ENCODE assay signal across 10 cellular contexts in the genomic region with DNA sequence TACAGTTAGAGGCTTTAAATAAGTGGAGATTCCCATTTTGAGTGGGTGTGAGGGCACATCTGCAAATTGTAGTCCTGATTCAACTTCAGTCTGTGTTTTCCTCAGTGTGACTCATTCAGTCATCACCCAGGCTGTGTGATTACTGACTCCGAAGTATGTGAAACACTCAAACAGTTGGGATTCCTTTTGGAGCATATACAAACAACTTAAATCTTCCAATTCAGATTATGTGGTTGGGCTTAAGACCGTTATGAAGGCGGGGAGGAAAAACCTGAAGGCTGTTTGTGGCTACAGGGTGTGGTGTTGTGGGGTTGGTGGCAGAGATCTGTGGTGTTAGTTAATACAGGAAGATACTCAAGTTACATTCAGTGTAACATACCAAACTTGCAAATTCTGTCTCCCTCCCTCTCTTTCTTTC.
DNase-seq lines count a peak whose midpoint lies in the region; ATAC-seq and TF ChIP-seq lines count a peak whose summit lies in the region.
"Had no signal": no experiment of that assay in that cellular context is flagged by ENCODE, and none has a peak within 500 bp of the region (broad histone marks: within the 10 kb centered on the region; RNA-seq: fewer than 3 reads in every experiment).

No MANE protein-coding gene starts in this region.

- H3K9me2 ChIP-seq in Loucy (replicated peaks; ENCODE audit: low read depth, low read length), result no peaks in the 10 kb centered on the region

- no peaks in the 10 kb centered on the region for H3K36me3 ChIP-seq in Loucy (ENCODE audit: insufficient read depth, low read length)
- H3K36me3 ChIP-seq in brain microvascular endothelial cell (replicated peaks), result no peaks in the 10 kb centered on the region

- H3K4me1 Mint-ChIP-seq in mesothelial cell of epicardium, result peaks cover 18% of the 10 kb centered on the region
- H3K4me1 Mint-ChIP-seq: T-helper 17 cell had no signal

- no peaks in the 10 kb centered on the region for H3K27me3 Mint-ChIP-seq in mesothelial cell of epicardium (ENCODE audit: low read depth)
- H3K27me3 Mint-ChIP-seq: T-helper 17 cell had no signal

- ATAC-seq in HG03175 (IDR thresholded peaks at IDR 0.05; ENCODE audit: unreplicated experiment), result no peak
- no peak for ATAC-seq in HG03521 (IDR thresholded peaks at IDR 0.05; ENCODE audit: unreplicated experiment)
- ATAC-seq: T-helper 17 cell had no signal

- DNase-seq in DMS53 treated with DMSO at 0.1 percent for 48 hours (lab: John Stamatoyannopoulos, UW; ENCODE audit: unreplicated experiment), result peak; percentile 8
- DNase-seq in brain microvascular endothelial cell, result peak; percentile 96
- no peak for DNase-seq in mesothelial cell of epicardium (ENCODE audit: low spot score in 2 of 2, unreplicated experiment in 2 of 2)
- DNase-seq in anterior cingulate cortex (lab: John Stamatoyannopoulos, UW), result no peak
- DNase-seq in NCI-H1436 treated with DMSO at 0.1 percent for 48 hours (lab: John Stamatoyannopoulos, UW), result no peak
- DNase-seq: T-helper 17 cell had no signal

- in situ Hi-C loops in brain microvascular endothelial cell (cut with HindIII; ENCODE audit: low pct_ligation_motif_present, low sequenced_read_pairs), result no loop called here

- peak overlapping the region; percentile 27; the same call in 1 of the 2 replicates for H2AFZ ChIP-seq in Loucy (ENCODE audit: low read length)

- H4K20me1 ChIP-seq in Loucy (ENCODE audit: insufficient read depth, low read length, poor library complexity, severe bottlenecking), result no peaks in the 10 kb centered on the region

- TF ChIP-seq CTCF in Loucy (conservative IDR thresholded peaks at IDR 0.05; ENCODE audit: low read length) (no peak), brain microvascular endothelial cell (IDR thresholded peaks at IDR 0.05; ENCODE audit: low read depth, low read length, missing control alignments) (no peak), mesothelial cell of epicardium (IDR thresholded peaks at IDR 0.05; ENCODE audit: unreplicated experiment) (no peak)

- H3K4me3 ChIP-seq in Loucy (ENCODE audit: low read length, poor library complexity, severe bottlenecking) (peak overlapping the region; percentile 56), brain microvascular endothelial cell (ENCODE audit: low read depth, low read length) (no peak overlapping the region)

- peak overlapping the region; percentile 75 for H3K27ac Mint-ChIP-seq in mesothelial cell of epicardium
- H3K27ac Mint-ChIP-seq: T-helper 17 cell had no signal

- H3F3A ChIP-seq in Loucy (ENCODE audit: low read depth), result 0 out of 2 replicates have a peak, but pooled peaks cover 3% of the 10 kb centered on the region

- no peak overlapping the region for H3K4me3 Mint-ChIP-seq in mesothelial cell of epicardium
- H3K4me3 Mint-ChIP-seq: T-helper 17 cell had no signal

- H3K9ac ChIP-seq in Loucy (ENCODE audit: low read depth, low read length, poor library complexity, severe bottlenecking), result peak overlapping the region; percentile 48

- H3K27me3 ChIP-seq in Loucy (ENCODE audit: insufficient read depth, low read length, poor library complexity, severe bottlenecking) (no peaks in the 10 kb centered on the region), brain microvascular endothelial cell (replicated peaks) (no peaks in the 10 kb centered on the region)

- H3K4me2 ChIP-seq in Loucy (ENCODE audit: low read depth, low read length, poor library complexity, severe bottlenecking), result peak overlapping the region; percentile 70

- H3K79me2 ChIP-seq in Loucy (ENCODE audit: insufficient read depth, low read length), result no peaks in the 10 kb centered on the region

- no peaks in the 10 kb centered on the region for H3K36me3 Mint-ChIP-seq in mesothelial cell of epicardium

- peaks cover 71% of the 10 kb centered on the region for H3K4me1 ChIP-seq in Loucy (ENCODE audit: insufficient read depth, low read length, poor library complexity, severe bottlenecking)

- no peaks in the 10 kb centered on the region for H3K9me3 Mint-ChIP-seq in mesothelial cell of epicardium

- H3K27ac ChIP-seq in brain microvascular endothelial cell, result peak overlapping the region; percentile 81
- H3K27ac ChIP-seq: HL-60 had no signal

- H3K9me3 ChIP-seq in Loucy (ENCODE audit: insufficient read depth, low read depth, low read length), result no peaks in the 10 kb centered on the region

Comparison
In these comparisons a context has a peak if more than half of its experiments do, and no peak if none do; other contexts are left out.
1. DNase-seq: peak in DMS53 treated with DMSO at 0.1 percent for 48 hours (single experiment) and brain microvascular endothelial cell (single experiment); none in mesothelial cell of epicardium (0 of 2), anterior cingulate cortex (0 of 58) and NCI-H1436 treated with DMSO at 0.1 percent for 48 hours (single experiment).